Comparison of ENCODE assay signal across 1 cellular context in genomic region chr19:10424011-10424637, GRCh38.
TF ChIP-seq lines count a peak whose summit lies in the region.

No MANE protein-coding gene starts in this region.

TF ChIP-seq in HepG2, 621 proteins besides CTCF, POLR2A, EP300 and RAD21 (continued from another document and continues in another):
- no peak; the same call in 1 of the 2 replicates for TF ChIP-seq MAX (IDR thresholded peaks at IDR 0.05)
- no peak for TF ChIP-seq CENPT (CRISPR knock-in tag; IDR thresholded peaks at IDR 0.05; ENCODE audit: low read depth)
- no peak for TF ChIP-seq ZNF747 (CRISPR knock-in tag; IDR thresholded peaks at IDR 0.05; ENCODE audit: borderline replicate concordance)
- no peak for TF ChIP-seq ZNF75D (CRISPR knock-in tag; IDR thresholded peaks at IDR 0.05; ENCODE audit: borderline replicate concordance)
- no peak for TF ChIP-seq IKZF5 (CRISPR knock-in tag; IDR thresholded peaks at IDR 0.05)
- no peak for TF ChIP-seq RORA (CRISPR knock-in tag; IDR thresholded peaks at IDR 0.05)
- TF ChIP-seq ZFYVE20 (CRISPR knock-in tag; IDR thresholded peaks at IDR 0.05; ENCODE audit: borderline replicate concordance, low read depth) = no peak
- no peak for TF ChIP-seq ZNF546 (CRISPR knock-in tag; conservative IDR thresholded peaks at IDR 0.05)
- no peak for TF ChIP-seq ZBTB39 (CRISPR knock-in tag; IDR thresholded peaks at IDR 0.05)
- TF ChIP-seq ZNF558 (CRISPR knock-in tag; IDR thresholded peaks at IDR 0.05; ENCODE audit: borderline replicate concordance) = no peak
- TF ChIP-seq SRSF1 (optimal IDR thresholded peaks at IDR 0.05; ENCODE audit: low read depth, low read length) = peak; percentile 36
- TF ChIP-seq FOSL1 (CRISPR knock-in tag; IDR thresholded peaks at IDR 0.05; ENCODE audit: borderline replicate concordance) = no peak
- TF ChIP-seq AHR (CRISPR knock-in tag; IDR thresholded peaks at IDR 0.05) = no peak
- no peak for TF ChIP-seq PRMT3 (CRISPR knock-in tag; IDR thresholded peaks at IDR 0.05; ENCODE audit: borderline replicate concordance, low read depth)
- TF ChIP-seq ADNP (CRISPR knock-in tag; IDR thresholded peaks at IDR 0.05) = no peak
- TF ChIP-seq HOMEZ (CRISPR knock-in tag; IDR thresholded peaks at IDR 0.05; ENCODE audit: low read depth) = no peak
- no peak for TF ChIP-seq THYN1 (CRISPR knock-in tag; IDR thresholded peaks at IDR 0.05; ENCODE audit: borderline replicate concordance, low read depth)
- TF ChIP-seq RAD51 (IDR thresholded peaks at IDR 0.05; ENCODE audit: borderline replicate concordance) = no peak
- TF ChIP-seq ZNF234 (CRISPR knock-in tag; conservative IDR thresholded peaks at IDR 0.05) = no peak
- no peak for TF ChIP-seq FOXC1 (CRISPR knock-in tag; IDR thresholded peaks at IDR 0.05; ENCODE audit: borderline replicate concordance)
- TF ChIP-seq USF2 (IDR thresholded peaks at IDR 0.05; ENCODE audit: low read depth, low read length) = no peak
- no peak for TF ChIP-seq USF2 (CRISPR knock-in tag; IDR thresholded peaks at IDR 0.05; ENCODE audit: borderline replicate concordance)
- TF ChIP-seq KLF15 (CRISPR knock-in tag; IDR thresholded peaks at IDR 0.05; ENCODE audit: borderline replicate concordance) = no peak
- TF ChIP-seq ZNF878 (CRISPR knock-in tag; IDR thresholded peaks at IDR 0.05) = no peak
- no peak for TF ChIP-seq ZNF639 (CRISPR knock-in tag; conservative IDR thresholded peaks at IDR 0.05)
- TF ChIP-seq ZNF512B (CRISPR knock-in tag; IDR thresholded peaks at IDR 0.05; ENCODE audit: borderline replicate concordance) = no peak
- no peak for TF ChIP-seq TRIM22 (IDR thresholded peaks at IDR 0.05)
- TF ChIP-seq DR1 (CRISPR knock-in tag; IDR thresholded peaks at IDR 0.05) = no peak
- no peak for TF ChIP-seq ZNF557 (CRISPR knock-in tag; IDR thresholded peaks at IDR 0.05)
- no peak for TF ChIP-seq KDM6A (CRISPR knock-in tag; IDR thresholded peaks at IDR 0.05; ENCODE audit: low read depth)
- TF ChIP-seq CENPX (CRISPR knock-in tag; IDR thresholded peaks at IDR 0.05) = no peak
- TF ChIP-seq ZNF446 (CRISPR knock-in tag; IDR thresholded peaks at IDR 0.05) = 0 out of 2 replicates have a peak, but pooled peaks have one; percentile 26
- TF ChIP-seq CHCHD3 (CRISPR knock-in tag; IDR thresholded peaks at IDR 0.05) = no peak
- TF ChIP-seq PITX1 (CRISPR knock-in tag; IDR thresholded peaks at IDR 0.05) = no peak
- 0 out of 2 replicates have a peak, but pooled peaks have one; percentile 51 for TF ChIP-seq DNMT1 (CRISPR knock-in tag; IDR thresholded peaks at IDR 0.05)
- TF ChIP-seq SMAD9 (CRISPR knock-in tag; IDR thresholded peaks at IDR 0.05) = no peak
- TF ChIP-seq RFX1 (IDR thresholded peaks at IDR 0.05) = no peak
- no peak for TF ChIP-seq ZNF33B (CRISPR knock-in tag; IDR thresholded peaks at IDR 0.05)
- TF ChIP-seq FOXP1 (IDR thresholded peaks at IDR 0.05) = no peak
- TF ChIP-seq FOXP1 (CRISPR knock-in tag; IDR thresholded peaks at IDR 0.05) = no peak
- TF ChIP-seq POGK (CRISPR knock-in tag; conservative IDR thresholded peaks at IDR 0.05) = 0 out of 2 replicates have a peak, but pooled peaks have one; percentile 43
- TF ChIP-seq CEBPG (CRISPR knock-in tag; IDR thresholded peaks at IDR 0.05) = no peak
- TF ChIP-seq ATF1 (CRISPR knock-in tag; IDR thresholded peaks at IDR 0.05) = no peak
- TF ChIP-seq GTF2F1 (IDR thresholded peaks at IDR 0.05; ENCODE audit: low read length) = no peak
- TF ChIP-seq MXD3 (CRISPR knock-in tag; IDR thresholded peaks at IDR 0.05) = no peak
- TF ChIP-seq ZNF766 (CRISPR knock-in tag; IDR thresholded peaks at IDR 0.05; ENCODE audit: borderline replicate concordance) = no peak
- TF ChIP-seq HINFP (CRISPR knock-in tag; IDR thresholded peaks at IDR 0.05; ENCODE audit: low read depth) = peak; percentile 99
- no peak for TF ChIP-seq NFE2L1 (CRISPR knock-in tag; IDR thresholded peaks at IDR 0.05; ENCODE audit: borderline replicate concordance)
- TF ChIP-seq WIZ (CRISPR knock-in tag; IDR thresholded peaks at IDR 0.05) = no peak
- TF ChIP-seq ZMYM3 (CRISPR knock-in tag; IDR thresholded peaks at IDR 0.05) = no peak
- TF ChIP-seq ZBTB7A (CRISPR knock-in tag; IDR thresholded peaks at IDR 0.05) = no peak
- TF ChIP-seq ZNF441 (CRISPR knock-in tag; IDR thresholded peaks at IDR 0.05; ENCODE audit: borderline replicate concordance) = 0 out of 2 replicates have a peak, but pooled peaks have one; percentile 54
- 0 out of 2 replicates have a peak, but pooled peaks have one; percentile 15 for TF ChIP-seq ZMYM2 (CRISPR knock-in tag; IDR thresholded peaks at IDR 0.05)
